In the genomic region with DNA sequence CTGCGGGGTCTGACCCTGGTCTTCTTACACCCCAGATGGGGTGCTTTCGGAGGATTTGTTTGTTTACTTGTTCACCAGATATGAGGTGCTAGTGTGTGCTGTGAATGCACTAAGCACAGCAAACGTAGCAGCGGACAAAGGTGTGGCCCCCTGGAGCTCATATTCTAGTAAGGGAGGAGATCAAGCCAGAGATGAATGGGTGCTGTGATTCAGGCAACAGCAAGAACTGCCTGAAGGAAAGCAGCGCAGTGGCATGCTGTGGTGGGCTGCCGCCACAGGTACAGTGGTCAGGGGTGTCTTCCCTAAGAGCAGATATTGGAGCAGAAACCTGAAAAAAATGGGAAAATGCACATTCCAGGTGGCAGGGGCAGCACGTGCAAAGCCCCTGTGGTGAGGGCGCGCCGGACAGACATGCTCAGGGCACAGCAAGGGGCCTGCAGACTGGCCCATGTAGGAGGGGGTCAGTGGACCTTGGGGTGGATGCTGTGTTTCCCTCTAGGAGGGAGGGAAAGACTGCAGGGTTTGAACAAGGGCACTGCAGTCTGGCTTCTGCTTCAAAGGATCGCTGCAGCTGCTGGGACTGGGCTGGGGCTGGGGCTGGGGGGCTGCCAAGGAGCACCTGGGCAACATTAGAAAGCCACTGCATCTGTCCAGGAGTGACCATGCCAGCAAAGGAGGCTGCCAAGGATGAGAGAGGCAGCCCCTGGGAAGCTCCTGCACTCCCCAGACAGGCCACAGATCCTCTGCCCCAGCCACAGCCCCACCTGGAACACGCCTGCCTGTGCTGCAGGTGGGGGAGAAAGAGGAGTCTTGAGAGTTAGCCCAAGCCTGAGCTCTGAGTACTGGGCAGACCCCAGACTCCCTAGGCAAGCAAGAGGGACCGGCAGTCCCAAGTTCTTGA, we compare ENCODE assay signal across 9 cellular contexts. TPM values are rescaled to one million over a fixed set of nuclear protein-coding genes. Genes with fewer than 3 reads are reported as not detected.
DNase-seq lines count a peak whose midpoint lies in the region; ATAC-seq and TF ChIP-seq lines count a peak whose summit lies in the region.
"Had no signal": no experiment of that assay in that cellular context is flagged by ENCODE, and none has a peak within 500 bp of the region (broad histone marks: within the 10 kb centered on the region; RNA-seq: fewer than 3 reads in every experiment).

No MANE protein-coding gene starts in this region.

- peaks cover 1% of the 10 kb centered on the region for H3K36me3 Mint-ChIP-seq in progenitor cell of endocrine pancreas (ENCODE audit: insufficient read depth)

- no peaks in the 10 kb centered on the region for H3K9me3 Mint-ChIP-seq in progenitor cell of endocrine pancreas (ENCODE audit: low read depth)

- intact Hi-C loops in left cardiac atrium (cut with DNase I): loop anchor here in 1 of 2 donors (10.0 kb wide), 1 partner anchor 105 kb away; no protein-coding TSS in a partner anchor

- H3K27ac Mint-ChIP-seq in progenitor cell of endocrine pancreas: peak overlapping the region; percentile 95

- H3K4me1 Mint-ChIP-seq in progenitor cell of endocrine pancreas (ENCODE audit: low read depth): peaks cover 54% of the 10 kb centered on the region

- no peak for DNase-seq in SJCRH30
- peak; percentile 12 for DNase-seq in left cardiac atrium
- DNase-seq in progenitor cell of endocrine pancreas (ENCODE audit: low spot score, unreplicated experiment): no peak
- no peak for DNase-seq in globus pallidus (ENCODE audit: low spot score)
- DNase-seq in medulla oblongata (ENCODE audit: extremely low spot score): no peak
- DNase-seq in effector CD8-positive, alpha-beta T cell (lab: John Stamatoyannopoulos, UW): no peak
- DNase-seq: activated T-cell treated with anti-CD3 and anti-CD28 coated beads, Interleukin-2, amount 50 U/mL, for 1 hour had no signal

- H3K4me3 Mint-ChIP-seq in progenitor cell of endocrine pancreas (ENCODE audit: low read depth): no peak overlapping the region

- H3K9me3 ChIP-seq in SJCRH30 (replicated peaks): no peaks in the 10 kb centered on the region

- peaks cover 46% of the 10 kb centered on the region for H3K4me1 ChIP-seq in SJCRH30

- no peaks in the 10 kb centered on the region for H3K27me3 ChIP-seq in SJCRH30

- ATAC-seq in left cardiac atrium (no peak), GM18517 (IDR thresholded peaks at IDR 0.05; ENCODE audit: unreplicated experiment) (no peak)

- no peak overlapping the region for H3K4me3 ChIP-seq in SJCRH30

- no peaks in the 10 kb centered on the region; the same call in 1 of the 2 replicates for H3K36me3 ChIP-seq in SJCRH30

- H3K27ac ChIP-seq in C4-2B: peak overlapping the region; percentile 66
- peak overlapping the region; percentile 55 for H3K27ac ChIP-seq in SJCRH30

- TF ChIP-seq CTCF in C4-2B (conservative IDR thresholded peaks at IDR 0.05) (no peak), progenitor cell of endocrine pancreas (IDR thresholded peaks at IDR 0.05; ENCODE audit: unreplicated experiment) (no peak)

- no peaks in the 10 kb centered on the region for H3K27me3 Mint-ChIP-seq in progenitor cell of endocrine pancreas

RNA-seq across cellular contexts. Expression of gene DEPP1, which starts 0.9 kb away (rescaled TPM):
- total RNA-seq in SJCRH30 (2014; rRNA removed; shearing (Covaris generic)): 0.24 and 0.25 TPM in 2 replicates
- total RNA-seq in left cardiac atrium: 10 to 100 TPM; 36.7 to 49.2 TPM
- total RNA-seq in progenitor cell of endocrine pancreas: 13.9 and 16.6 TPM in 2 replicates

RNA-seq across cellular contexts. Expression of gene RASSF4, which starts 19.9 kb away (rescaled TPM):
- total RNA-seq in SJCRH30 (2014; rRNA removed; shearing (Covaris generic)): 18.9 and 22.0 TPM in 2 replicates
- 10 to 100 TPM; 48.9 to 71.5 TPM for total RNA-seq in left cardiac atrium
- 21.2 and 23.0 TPM in 2 replicates for total RNA-seq in progenitor cell of endocrine pancreas

RNA-seq across cellular contexts. Expression of gene ZNF22, which starts 21.2 kb away (rescaled TPM):
- 37.9 and 39.0 TPM in 2 replicates for total RNA-seq in SJCRH30 (2014; rRNA removed; shearing (Covaris generic))
- total RNA-seq in left cardiac atrium (10 to 100 TPM; 18.9 to 21.1 TPM), progenitor cell of endocrine pancreas (44.1 and 46.0 TPM in 2 replicates)

Comparison
In these comparisons a context has a peak if more than half of its experiments do, and no peak if none do; other contexts are left out.
1. RNA of gene DEPP1, which starts 0.9 kb away (total RNA-seq): 36.7 to 49.2 TPM in left cardiac atrium and 13.9 to 16.6 TPM in progenitor cell of endocrine pancreas; 0.24 to 0.25 TPM in SJCRH30; every median in the first group is over 10 times any median in the second.